ENCODE assay signal across 22 cellular contexts in genomic region chr4:138948918-138949317, GRCh38.
"Had no signal": no experiment of that assay in that cellular context is flagged by ENCODE, and none has a peak within 500 bp of the region (broad histone marks: within the 10 kb centered on the region; RNA-seq: fewer than 3 reads in every experiment).

No MANE protein-coding gene starts in this region.

- H3K27me3 Mint-ChIP-seq: activated CD4-positive, alpha-beta T cell treated with anti-CD3 and anti-CD28 coated beads, Interleukin-2, amount 10 ng/mL, durations not matched to agents 24 days and 14 days had no signal

- FAIRE-seq: islet of Langerhans, TTC549, urothelium cell line had no signal

- H3K36me3 Mint-ChIP-seq: activated naive CD8-positive, alpha-beta T cell treated with anti-CD3 and anti-CD28 coated beads, Interleukin-2, amount 10 ng/mL, durations not matched to agents 7 days and 5 days had no signal

- H3K27ac Mint-ChIP-seq: activated CD4-positive, alpha-beta T cell treated with anti-CD3 and anti-CD28 coated beads, Interleukin-2, amount 10 ng/mL, durations not matched to agents 24 days and 14 days; activated CD8-positive, alpha-beta T cell treated with anti-CD3 and anti-CD28 coated beads, Interleukin-2, amount 10 ng/mL, durations not matched to agents 7 days and 5 days; activated naive CD8-positive, alpha-beta T cell treated with anti-CD3 and anti-CD28 coated beads, Interleukin-2, amount 10 ng/mL, durations not matched to agents 7 days and 5 days; endodermal cell had no signal

- H3K9me3 Mint-ChIP-seq: activated CD4-positive, alpha-beta T cell treated with anti-CD3 and anti-CD28 coated beads, Interleukin-2, amount 10 ng/mL, durations not matched to agents 24 days and 14 days; activated naive CD8-positive, alpha-beta T cell treated with anti-CD3 and anti-CD28 coated beads, Interleukin-2, amount 10 ng/mL, durations not matched to agents 7 days and 5 days; endodermal cell had no signal

- H3K27ac ChIP-seq: cardiac muscle cell, dorsolateral prefrontal cortex, left ventricle myocardium inferior, ovary, sigmoid colon, stomach, thoracic aorta had no signal

- ATAC-seq: activated CD8-positive, alpha-beta T cell treated with anti-CD3 and anti-CD28 coated beads, Interleukin-2, amount 10 ng/mL, durations not matched to agents 7 days and 5 days had no signal

- H3K4me3 ChIP-seq: ascending aorta, cardiac muscle cell, dorsolateral prefrontal cortex, left ventricle myocardium inferior, ovary, sigmoid colon, stomach, thoracic aorta had no signal

- H3K27me3 ChIP-seq: ascending aorta, cardiac muscle cell, dorsolateral prefrontal cortex, ovary, sigmoid colon, stomach had no signal

- H3K36me3 ChIP-seq: ascending aorta, cardiac muscle cell, left ventricle myocardium inferior, ovary, sigmoid colon, stomach, thoracic aorta had no signal

- H3K4me3 Mint-ChIP-seq: activated CD4-positive, alpha-beta T cell treated with anti-CD3 and anti-CD28 coated beads, Interleukin-2, amount 10 ng/mL, durations not matched to agents 24 days and 14 days; activated CD8-positive, alpha-beta T cell treated with anti-CD3 and anti-CD28 coated beads, Interleukin-2, amount 10 ng/mL, durations not matched to agents 7 days and 5 days; activated naive CD8-positive, alpha-beta T cell treated with anti-CD3 and anti-CD28 coated beads, Interleukin-2, amount 10 ng/mL, durations not matched to agents 7 days and 5 days; endodermal cell had no signal

- H3K4me1 Mint-ChIP-seq: activated CD4-positive, alpha-beta T cell treated with anti-CD3 and anti-CD28 coated beads, Interleukin-2, amount 10 ng/mL, durations not matched to agents 24 days and 14 days; activated naive CD8-positive, alpha-beta T cell treated with anti-CD3 and anti-CD28 coated beads, Interleukin-2, amount 10 ng/mL, durations not matched to agents 7 days and 5 days; endodermal cell had no signal

- DNase-seq: activated CD4-positive, alpha-beta T cell treated with anti-CD3 and anti-CD28 coated beads, Interleukin-2, amount 10 ng/mL, durations not matched to agents 24 days and 14 days; activated CD4-positive, CD25-positive, alpha-beta regulatory T cell; activated CD8-positive, alpha-beta memory T cell treated with anti-CD3 and anti-CD28 coated beads, Interleukin-2, amount 50 U/mL, for 4 hours; activated CD8-positive, alpha-beta T cell treated with anti-CD3 and anti-CD28 coated beads, Interleukin-2, amount 10 ng/mL, durations not matched to agents 7 days and 5 days; activated gamma-delta T cell treated with Interleukin-2 at 50 U/mL for 16 hours; activated naive CD8-positive, alpha-beta T cell treated with anti-CD3 and anti-CD28 coated beads, Interleukin-2, amount 10 ng/mL, durations not matched to agents 7 days and 5 days; dorsolateral prefrontal cortex; endodermal cell; erythroblast; left ventricle myocardium inferior; ovary; sigmoid colon; stimulated activated CD4-positive, alpha-beta T cell treated with anti-CD3 and anti-CD28 coated beads, Interleukin-12 subunit alpha, Interleukin-12 subunit beta, amount 100 ng/mL, for 4 hours; stimulated activated CD4-positive, alpha-beta T cell treated with anti-CD3 and anti-CD28 coated beads, Interleukin-2, amount 100 ng/mL, for 24 hours; stomach; SW 1271 had no signal
